ENCODE assay signal across 33 cellular contexts in the genomic region with DNA sequence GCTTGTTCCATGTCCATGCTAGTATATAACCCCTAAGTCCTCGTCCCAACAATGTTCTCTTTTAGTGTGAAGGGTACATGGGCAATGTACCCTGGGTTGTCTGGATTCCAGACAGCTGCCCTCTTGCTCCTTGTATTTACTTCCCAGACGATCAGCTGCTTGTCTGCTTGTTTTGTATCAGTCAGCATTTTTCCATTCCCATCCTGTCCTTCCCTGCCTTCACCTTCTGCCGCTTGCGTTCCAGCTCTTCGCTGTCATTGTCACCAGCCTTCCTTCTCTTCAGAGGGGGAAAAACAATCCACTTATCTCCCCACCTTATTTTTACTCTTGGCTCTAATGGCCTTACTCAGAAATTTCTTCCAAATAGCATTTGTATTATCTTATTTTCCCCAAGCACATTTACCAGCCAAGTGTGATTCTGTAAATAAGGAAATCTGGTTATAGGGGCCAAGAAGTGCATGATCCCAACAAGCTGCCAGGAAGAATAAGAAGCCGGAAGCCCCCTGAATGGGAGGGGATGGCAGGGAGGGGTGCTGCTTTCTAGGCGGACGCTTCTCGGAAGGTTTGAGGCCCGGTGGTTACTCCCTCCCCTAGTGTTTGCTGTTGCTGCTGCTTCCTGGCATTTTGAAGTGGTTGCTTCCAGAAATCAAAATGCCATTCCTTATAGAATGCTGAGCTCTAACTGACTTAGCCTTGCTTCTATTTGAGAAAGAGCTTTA.
"Had no signal": no experiment of that assay in that cellular context is flagged by ENCODE, and none has a peak within 500 bp of the region (broad histone marks: within the 10 kb centered on the region; RNA-seq: fewer than 3 reads in every experiment).

No MANE protein-coding gene starts in this region.

- ATAC-seq: activated CD8-positive, alpha-beta T cell treated with anti-CD3 and anti-CD28 coated beads for 36 hours; activated T-cell treated with anti-CD3 and anti-CD28 coated beads, Interleukin-2, amount 50 U/mL, for 72 hours; body of pancreas; Panc1 had no signal

- H3K27ac Mint-ChIP-seq: activated CD4-positive, alpha-beta T cell treated with anti-CD3 and anti-CD28 coated beads, Interleukin-2, amount 10 ng/mL, durations not matched to agents 24 days and 14 days; activated CD8-positive, alpha-beta T cell treated with anti-CD3 and anti-CD28 coated beads for 36 hours; activated naive CD4-positive, alpha-beta T cell treated with anti-CD3 and anti-CD28 coated beads, Interleukin-2, amount 50 U/mL, for 24 hours; activated naive CD8-positive, alpha-beta T cell treated with anti-CD3 and anti-CD28 coated beads, Interleukin-2, amount 10 ng/mL, durations not matched to agents 7 days and 5 days; activated T-cell treated with anti-CD3 and anti-CD28 coated beads, Interleukin-2, amount 50 U/mL, for 72 hours; activated T-helper 2 cell treated with anti-CD3 and anti-CD28 coated beads, Interferon-gamma antibody, Interleukin-2, Interleukin-4, amounts not matched to agents 10 μg/mL and 5 μg/mL and 100 μg/mL, durations not matched to agents 14 hours and 24 hours and 36 hours; T-helper 1 cell treated with Interleukin-12 subunit alpha and Interleukin-12 subunit beta and Interleukin-4 antibody, amounts not matched to agents 30 μg/mL and 1 μg/mL, for 36 hours; T-helper 2 cell treated with Interferon-gamma antibody and Interleukin-4, amounts not matched to agents 5 μg/mL and 100 μg/mL, for 36 hours had no signal

- H3K4me1 ChIP-seq: breast epithelium had no signal

- H3K27ac ChIP-seq: body of pancreas, breast epithelium, SJCRH30, SK-N-MC had no signal

- H3K9me3 ChIP-seq: body of pancreas, breast epithelium, MG63, SJCRH30 had no signal

- H3K4me3 ChIP-seq: body of pancreas, breast epithelium, MG63, SJCRH30, SK-N-MC had no signal

- H3K27me3 Mint-ChIP-seq: activated CD4-positive, alpha-beta T cell treated with anti-CD3 and anti-CD28 coated beads, Interleukin-2, amount 10 ng/mL, durations not matched to agents 24 days and 14 days had no signal

- FAIRE-seq: astrocyte, TTC549 had no signal

- DNase-seq: activated CD4-positive, alpha-beta T cell treated with anti-CD3 and anti-CD28 coated beads, Interleukin-2, amount 10 ng/mL, durations not matched to agents 24 days and 14 days; activated CD4-positive, alpha-beta T cell treated with anti-CD3 and anti-CD28 coated beads, Interleukin-2, amount 50 U/mL, for 4 hours; activated CD8-positive, alpha-beta T cell treated with anti-CD3 and anti-CD28 coated beads for 36 hours; activated gamma-delta T cell; activated naive CD4-positive, alpha-beta T cell treated with Interleukin-2 at 50 U/mL for 16 hours; activated naive CD8-positive, alpha-beta T cell treated with anti-CD3 and anti-CD28 coated beads, Interleukin-2, amount 10 ng/mL, durations not matched to agents 7 days and 5 days; activated T-cell treated with anti-CD3 and anti-CD28 coated beads, Interleukin-2, amount 50 U/mL, for 1 hour; activated T-cell treated with anti-CD3 and anti-CD28 coated beads, Interleukin-2, amount 50 U/mL, for 72 hours; body of pancreas; Karpas-422; KBM-7; MG63; NCI-H1048; NCI-H1105 treated with DMSO at 0.1 percent for 48 hours; NCI-H1436; NCI-H1694 treated with DMSO at 0.1 percent for 48 hours; NCI-H2029; NCI-H2171; NCI-H524; NCI-H69; NK-92 treated with Interleukin-12 subunit alpha and Interleukin-12 subunit beta, amount 100 ng/mL, for 24 hours; OCI-M1; SHP77; SJCRH30 had no signal

- H3K4me3 Mint-ChIP-seq: activated CD4-positive, alpha-beta T cell treated with anti-CD3 and anti-CD28 coated beads, Interleukin-2, amount 10 ng/mL, durations not matched to agents 24 days and 14 days; activated CD8-positive, alpha-beta T cell treated with anti-CD3 and anti-CD28 coated beads for 36 hours; activated naive CD4-positive, alpha-beta T cell treated with anti-CD3 and anti-CD28 coated beads, Interleukin-2, amount 50 U/mL, for 24 hours; activated naive CD8-positive, alpha-beta T cell treated with anti-CD3 and anti-CD28 coated beads, Interleukin-2, amount 10 ng/mL, durations not matched to agents 7 days and 5 days; activated T-cell treated with anti-CD3 and anti-CD28 coated beads, Interleukin-2, amount 50 U/mL, for 72 hours; T-helper 1 cell treated with Interleukin-12 subunit alpha and Interleukin-12 subunit beta and Interleukin-4 antibody, amounts not matched to agents 30 μg/mL and 1 μg/mL, for 36 hours; T-helper 2 cell treated with Interferon-gamma antibody and Interleukin-4, amounts not matched to agents 5 μg/mL and 100 μg/mL, for 36 hours had no signal

- H3K9me3 Mint-ChIP-seq: activated CD8-positive, alpha-beta T cell treated with anti-CD3 and anti-CD28 coated beads for 36 hours had no signal

- H3K27me3 ChIP-seq: body of pancreas, breast epithelium, MG63, SJCRH30 had no signal

- H3K36me3 ChIP-seq: breast epithelium, MG63, SJCRH30 had no signal
